In genomic region chr2:153287109-153287801, GRCh38 we compare ENCODE assay signal across 12 cellular contexts.
DNase-seq lines count a peak whose midpoint lies in the region; ATAC-seq lines count a peak whose summit lies in the region.
"Had no signal": no experiment of that assay in that cellular context is flagged by ENCODE, and none has a peak within 500 bp of the region (broad histone marks: within the 10 kb centered on the region; RNA-seq: fewer than 3 reads in every experiment).

No MANE protein-coding gene starts in this region.

- ATAC-seq in GM21619 (IDR thresholded peaks at IDR 0.05; ENCODE audit: unreplicated experiment) (no peak), HG02642 (IDR thresholded peaks at IDR 0.05; ENCODE audit: poor library complexity, unreplicated experiment) (no peak)
- ATAC-seq: stimulated activated memory B cell treated with anti-CD40 and anti-IgM and Interleukin-4, amounts not matched to agents 10 μg/mL and 1 μg/mL and 100 μg/mL, for 72 hours; T-cell had no signal

- H3K9me3 ChIP-seq in SJCRH30 (replicated peaks): no peaks in the 10 kb centered on the region

- H3K36me3 ChIP-seq in SJCRH30: no peaks in the 10 kb centered on the region

- DNase-seq in GM03348 (ENCODE audit: low spot score) (peak; percentile 15), H4 (ENCODE audit: low spot score) (peak; percentile 5), SJCRH30 (peak; percentile 4 to 22), iPS DF 4.7 (ENCODE audit: extremely low read depth, low spot score) (peak; percentile 41), NCI-H2029 (lab: John Stamatoyannopoulos, UW) (no peak)
- DNase-seq in activated CD4-positive, CD25-positive, alpha-beta regulatory T cell treated with anti-CD3 and anti-CD28 coated beads, Interleukin-2, amount 50 U/mL, for 72 hours: no peak
- DNase-seq: GF-D8, naive B cell had no signal

- no peaks in the 10 kb centered on the region for H3K27me3 ChIP-seq in SJCRH30

- H3K4me3 ChIP-seq in SJCRH30: no peak overlapping the region

- H3K27ac ChIP-seq in SJCRH30: no peak overlapping the region

- H3K4me1 ChIP-seq in SJCRH30: no peaks in the 10 kb centered on the region

Comparison
In these comparisons a context has a peak if more than half of its experiments do, and no peak if none do; other contexts are left out.
1. DNase-seq: peak in GM03348 (single experiment), H4 (single experiment), SJCRH30 (2 of 2) and iPS DF 4.7 (single experiment); none in activated CD4-positive, CD25-positive, alpha-beta regulatory T cell treated with anti-CD3 and anti-CD28 coated beads, Interleukin-2, amount 50 U/mL, for 72 hours (single experiment) and NCI-H2029 (single experiment).